ENCODE assay signal across 16 cellular contexts in genomic region chr18:48750485-48751175, GRCh38.
DNase-seq lines count a peak whose midpoint lies in the region; ATAC-seq and TF ChIP-seq lines count a peak whose summit lies in the region.
"Had no signal": no experiment of that assay in that cellular context is flagged by ENCODE, and none has a peak within 500 bp of the region (broad histone marks: within the 10 kb centered on the region; RNA-seq: fewer than 3 reads in every experiment).

No MANE protein-coding gene starts in this region.

- TF ChIP-seq POLR2A in esophagus muscularis mucosa (IDR thresholded peaks at IDR 0.05; ENCODE audit: low read depth) (no peak), suprapubic skin (IDR thresholded peaks at IDR 0.05) (no peak)

- H3K4me3 ChIP-seq in esophagus muscularis mucosa (no peak overlapping the region), lower lobe of right lung (no peak overlapping the region), suprapubic skin (no peak overlapping the region)
- H3K4me3 ChIP-seq: pancreas had no signal

- H3K27me3 ChIP-seq in esophagus muscularis mucosa (no peaks in the 10 kb centered on the region), lower lobe of right lung (ENCODE audit: low read depth) (no peaks in the 10 kb centered on the region), suprapubic skin (no peaks in the 10 kb centered on the region)
- H3K27me3 ChIP-seq: pancreas had no signal

- 90% methylated on average over 2 of the region's 11 CpGs for WGBS in esophagus muscularis mucosa
- WGBS in suprapubic skin, result 80% methylated on average over 10 of the region's 11 CpGs

- DNase-seq in MV-4-11 (lab: John Stamatoyannopoulos, UW) (peak; percentile 45), esophagus muscularis mucosa (ENCODE audit: extremely low spot score) (no peak), lower lobe of right lung (no peak), suprapubic skin (ENCODE audit: low spot score in 2 of 2) (no peak), dermis blood vessel endothelial cell (no peak), NCI-H1105 treated with DMSO at 0.1 percent for 48 hours (lab: John Stamatoyannopoulos, UW) (no peak)
- DNase-seq: activated CD8-positive, alpha-beta memory T cell treated with anti-CD3 and anti-CD28 coated beads for 24 hours; activated effector memory CD4-positive, alpha-beta T cell treated with anti-CD3 and anti-CD28 coated beads, Interleukin-2, amount 50 U/mL, for 16 hours; DMS79 treated with DMSO at 0.1 percent for 48 hours; NCI-H2081; NCI-H82; pancreas; stimulated activated CD4-positive, alpha-beta T cell treated with anti-CD3 and anti-CD28 coated beads, Interleukin-2, amount 100 ng/mL, for 48 hours had no signal

- TF ChIP-seq CTCF in esophagus muscularis mucosa (IDR thresholded peaks at IDR 0.05) (no peak), lower lobe of right lung (IDR thresholded peaks at IDR 0.05) (no peak), suprapubic skin (IDR thresholded peaks at IDR 0.05) (no peak)

- H3K4me1 ChIP-seq in esophagus muscularis mucosa, result peaks cover 32 to 62% (median 55%) of the 10 kb centered on the region in 4 donors
- peaks cover 6% of the 10 kb centered on the region for H3K4me1 ChIP-seq in lower lobe of right lung
- peaks cover 24% of the 10 kb centered on the region for H3K4me1 ChIP-seq in suprapubic skin
- H3K4me1 ChIP-seq: pancreas had no signal

- H3K36me3 ChIP-seq in esophagus muscularis mucosa, result no peaks in the 10 kb centered on the region
- H3K36me3 ChIP-seq in lower lobe of right lung, result no peaks in the 10 kb centered on the region
- H3K36me3 ChIP-seq in suprapubic skin, result no peaks in the 10 kb centered on the region
- H3K36me3 ChIP-seq: pancreas had no signal

- no peak for TF ChIP-seq EP300 in esophagus muscularis mucosa (IDR thresholded peaks at IDR 0.05)
- no peak for TF ChIP-seq EP300 in suprapubic skin (IDR thresholded peaks at IDR 0.05)

- peak in 1 of 2 donors; percentile 22 for ATAC-seq in lower lobe of right lung
- ATAC-seq in GM21786 (IDR thresholded peaks at IDR 0.05; ENCODE audit: unreplicated experiment), result no peak
- no peak for ATAC-seq in HG03378 (IDR thresholded peaks at IDR 0.05; ENCODE audit: unreplicated experiment)

- intact Hi-C loops in esophagus muscularis mucosa (cut with DNase I) (no loop called here), lower lobe of right lung (cut with DNase I) (no loop called here)

- H3K9me3 ChIP-seq in esophagus muscularis mucosa, result no peaks in the 10 kb centered on the region
- no peaks in the 10 kb centered on the region for H3K9me3 ChIP-seq in lower lobe of right lung
- no peaks in the 10 kb centered on the region for H3K9me3 ChIP-seq in suprapubic skin
- H3K9me3 ChIP-seq: pancreas had no signal

- H3K27ac ChIP-seq in esophagus muscularis mucosa (replicated peaks in 1 of 4) (peak overlapping the region; percentile 74 to 81 (median 77)), lower lobe of right lung (peak overlapping the region; percentile 18), suprapubic skin (peak overlapping the region; percentile 73)
- H3K27ac ChIP-seq: epithelial cell of prostate had no signal

Comparison
In these comparisons a context has a peak if more than half of its experiments do, and no peak if none do; other contexts are left out.
1. H3K27ac ChIP-seq: peak in every context shown above with its lines; median percentile 77 in esophagus muscularis mucosa; 73 in suprapubic skin; 18 in lower lobe of right lung.